Comparison of ENCODE assay signal across 1 cellular context in the genomic region with DNA sequence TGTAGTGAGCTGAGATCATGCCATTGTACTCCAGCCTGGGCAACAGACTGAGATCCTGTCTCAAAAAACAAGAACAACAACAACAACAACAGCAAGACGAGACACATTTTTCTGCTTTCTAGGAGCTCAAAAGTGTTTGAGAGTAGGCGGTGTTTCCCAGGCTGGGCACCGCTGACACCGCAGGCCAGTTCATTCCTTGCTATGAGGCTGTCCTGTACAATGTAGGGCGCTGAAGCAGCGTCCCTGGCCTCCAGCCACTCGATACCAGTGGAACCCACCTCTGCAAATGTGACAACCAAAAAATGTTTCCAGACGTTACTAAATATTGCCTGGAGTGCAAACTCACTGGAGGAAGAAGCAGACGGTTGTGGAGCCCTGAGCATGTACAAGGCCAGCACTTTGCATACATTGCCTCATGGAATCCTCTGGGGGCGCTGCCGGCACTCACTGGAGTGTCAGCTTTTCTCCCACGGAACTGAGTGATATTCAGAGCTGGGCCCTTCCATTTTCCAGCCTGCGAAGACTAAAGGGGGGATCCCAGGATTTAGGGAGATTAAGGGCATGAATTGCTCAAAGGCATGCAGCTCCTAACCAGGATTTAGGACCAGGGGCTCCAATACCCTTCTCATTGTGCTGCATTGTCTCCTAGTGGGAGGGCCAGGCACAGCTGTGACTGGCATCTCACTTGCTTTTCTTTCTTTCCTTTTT.
TF ChIP-seq lines count a peak whose summit lies in the region.

No MANE protein-coding gene starts in this region.

TF ChIP-seq in liver, 16 proteins besides CTCF, POLR2A, EP300 and RAD21 (continued from another document):
- TF ChIP-seq, protein P1, sequence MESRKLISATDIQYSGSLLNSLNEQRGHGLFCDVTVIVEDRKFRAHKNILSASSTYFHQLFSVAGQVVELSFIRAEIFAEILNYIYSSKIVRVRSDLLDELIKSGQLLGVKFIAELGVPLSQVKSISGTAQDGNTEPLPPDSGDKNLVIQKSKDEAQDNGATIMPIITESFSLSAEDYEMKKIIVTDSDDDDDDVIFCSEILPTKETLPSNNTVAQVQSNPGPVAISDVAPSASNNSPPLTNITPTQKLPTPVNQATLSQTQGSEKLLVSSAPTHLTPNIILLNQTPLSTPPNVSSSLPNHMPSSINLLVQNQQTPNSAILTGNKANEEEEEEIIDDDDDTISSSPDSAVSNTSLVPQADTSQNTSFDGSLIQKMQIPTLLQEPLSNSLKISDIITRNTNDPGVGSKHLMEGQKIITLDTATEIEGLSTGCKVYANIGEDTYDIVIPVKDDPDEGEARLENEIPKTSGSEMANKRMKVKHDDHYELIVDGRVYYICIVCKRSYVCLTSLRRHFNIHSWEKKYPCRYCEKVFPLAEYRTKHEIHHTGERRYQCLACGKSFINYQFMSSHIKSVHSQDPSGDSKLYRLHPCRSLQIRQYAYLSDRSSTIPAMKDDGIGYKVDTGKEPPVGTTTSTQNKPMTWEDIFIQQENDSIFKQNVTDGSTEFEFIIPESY (IDR thresholded peaks at IDR 0.05) = no peak
- TF ChIP-seq FOXA1 (IDR thresholded peaks at IDR 0.05) = no peak
